Comparison of ENCODE assay signal across 16 cellular contexts in the genomic region with DNA sequence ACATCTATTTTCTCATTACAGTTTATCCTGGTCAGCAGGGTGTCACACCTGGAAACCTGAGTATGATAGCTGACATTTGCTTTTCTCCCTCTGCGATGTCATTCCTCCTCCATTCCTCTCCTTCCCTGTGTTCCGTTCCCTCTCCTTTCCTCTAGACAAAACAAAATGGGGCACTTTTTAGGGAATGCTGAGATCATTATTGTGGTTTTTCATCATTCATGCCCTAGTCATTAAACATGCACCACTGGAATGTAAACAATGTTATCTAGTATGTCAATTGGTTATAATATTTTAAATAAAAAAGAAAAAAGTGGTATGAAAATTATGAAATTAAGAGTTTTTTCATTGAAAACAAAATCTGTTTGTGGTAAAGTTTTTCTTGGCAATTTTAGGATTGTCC.
DNase-seq lines count a peak whose midpoint lies in the region; ATAC-seq, FAIRE-seq and TF ChIP-seq lines count a peak whose summit lies in the region.
"Had no signal": no experiment of that assay in that cellular context is flagged by ENCODE, and none has a peak within 500 bp of the region (broad histone marks: within the 10 kb centered on the region; RNA-seq: fewer than 3 reads in every experiment).

No MANE protein-coding gene starts in this region.

- H3K9me3 ChIP-seq in esophagus squamous epithelium = no peaks in the 10 kb centered on the region

- no peak for ATAC-seq in HG03159 (IDR thresholded peaks at IDR 0.05; ENCODE audit: unreplicated experiment)
- ATAC-seq: activated CD8-positive, alpha-beta memory T cell treated with anti-CD3 and anti-CD28 coated beads, Interleukin-2, amount 10 ng/mL, durations not matched to agents 7 days and 5 days; GM12878 had no signal

- TF ChIP-seq CTCF in bronchial epithelial cell (IDR thresholded peaks at IDR 0.05; ENCODE audit: insufficient read depth, low read length, severe bottlenecking) (no peak), esophagus squamous epithelium (IDR thresholded peaks at IDR 0.05) (no peak)

- no peaks in the 10 kb centered on the region for H3K4me1 Mint-ChIP-seq in activated CD4-positive, alpha-beta memory T cell treated with anti-CD3 and anti-CD28 coated beads, Interleukin-2, amount 10 ng/mL, durations not matched to agents 7 days and 5 days
- H3K4me1 Mint-ChIP-seq: activated CD8-positive, alpha-beta memory T cell treated with anti-CD3 and anti-CD28 coated beads, Interleukin-2, amount 10 ng/mL, durations not matched to agents 7 days and 5 days had no signal

- no peak overlapping the region for H3K4me3 Mint-ChIP-seq in activated CD4-positive, alpha-beta memory T cell treated with anti-CD3 and anti-CD28 coated beads, Interleukin-2, amount 10 ng/mL, durations not matched to agents 7 days and 5 days
- H3K4me3 Mint-ChIP-seq: activated CD8-positive, alpha-beta memory T cell treated with anti-CD3 and anti-CD28 coated beads, Interleukin-2, amount 10 ng/mL, durations not matched to agents 7 days and 5 days; activated naive CD4-positive, alpha-beta T cell treated with anti-CD3 and anti-CD28 coated beads for 36 hours; neural progenitor cell had no signal

- intact Hi-C loops in esophagus squamous epithelium (cut with DNase I) = no loop called here

- H3K36me3 ChIP-seq in bronchial epithelial cell (ENCODE audit: control insufficient read depth, insufficient read depth, low read length) (peaks cover 1% of the 10 kb centered on the region), esophagus squamous epithelium (peaks cover 0 to 40% (median 0%) of the 10 kb centered on the region in 3 donors)
- H3K36me3 ChIP-seq: neural progenitor cell had no signal

- FAIRE-seq in bronchial epithelial cell (lab: Jason Lieb, UNC) = no peak
- FAIRE-seq: GM12878 had no signal

- DNase-seq in AG08395 (ENCODE audit: low spot score) = peak; percentile 87
- peak; percentile 27 for DNase-seq in HT1080 (ENCODE audit: low read depth)
- peak; percentile 69 for DNase-seq in bronchial epithelial cell (ENCODE audit: low read depth)
- DNase-seq in kidney tubule cell (ENCODE audit: low spot score) = peak; percentile 68
- no peak for DNase-seq in RKO (ENCODE audit: low spot score)
- no peak for DNase-seq in esophagus squamous epithelium (lab: John Stamatoyannopoulos, UW)
- DNase-seq in activated CD4-positive, alpha-beta memory T cell treated with anti-CD3 and anti-CD28 coated beads, Interleukin-2, amount 10 ng/mL, durations not matched to agents 7 days and 5 days = no peak
- DNase-seq: activated CD8-positive, alpha-beta memory T cell treated with anti-CD3 and anti-CD28 coated beads, Interleukin-2, amount 10 ng/mL, durations not matched to agents 7 days and 5 days; activated naive CD4-positive, alpha-beta T cell treated with anti-CD3 and anti-CD28 coated beads for 36 hours; cerebellar nuclear complex; NCI-H1048 had no signal

- TF ChIP-seq POLR2A in esophagus squamous epithelium (IDR thresholded peaks at IDR 0.05) = no peak

- H3K36me3 Mint-ChIP-seq in activated CD4-positive, alpha-beta memory T cell treated with anti-CD3 and anti-CD28 coated beads, Interleukin-2, amount 10 ng/mL, durations not matched to agents 7 days and 5 days (ENCODE audit: low read depth) = no peaks in the 10 kb centered on the region
- H3K36me3 Mint-ChIP-seq: activated CD8-positive, alpha-beta memory T cell treated with anti-CD3 and anti-CD28 coated beads, Interleukin-2, amount 10 ng/mL, durations not matched to agents 7 days and 5 days had no signal

- CTCF ChIA-PET in activated CD4-positive, alpha-beta memory T cell treated with anti-CD3 and anti-CD28 coated beads, Interleukin-2, amount 10 ng/mL, durations not matched to agents 7 days and 5 days (lab: Charles Lee) = no interaction called here

- WGBS in esophagus squamous epithelium, 2 donors = 87 to 88% methylated on average over 2 of the region's 2 CpGs

- POLR2A ChIA-PET in activated CD4-positive, alpha-beta memory T cell treated with anti-CD3 and anti-CD28 coated beads, Interleukin-2, amount 10 ng/mL, durations not matched to agents 7 days and 5 days (lab: Charles Lee) = no interaction called here

- H3K27ac Mint-ChIP-seq in activated CD4-positive, alpha-beta memory T cell treated with anti-CD3 and anti-CD28 coated beads, Interleukin-2, amount 10 ng/mL, durations not matched to agents 7 days and 5 days = no peak overlapping the region
- H3K27ac Mint-ChIP-seq: activated CD8-positive, alpha-beta memory T cell treated with anti-CD3 and anti-CD28 coated beads, Interleukin-2, amount 10 ng/mL, durations not matched to agents 7 days and 5 days; activated naive CD4-positive, alpha-beta T cell treated with anti-CD3 and anti-CD28 coated beads for 36 hours; neural progenitor cell had no signal

- no peaks in the 10 kb centered on the region for H3K27me3 Mint-ChIP-seq in activated CD4-positive, alpha-beta memory T cell treated with anti-CD3 and anti-CD28 coated beads, Interleukin-2, amount 10 ng/mL, durations not matched to agents 7 days and 5 days

- no peaks in the 10 kb centered on the region for H3K9me3 Mint-ChIP-seq in activated CD4-positive, alpha-beta memory T cell treated with anti-CD3 and anti-CD28 coated beads, Interleukin-2, amount 10 ng/mL, durations not matched to agents 7 days and 5 days
- H3K9me3 Mint-ChIP-seq: activated naive CD4-positive, alpha-beta T cell treated with anti-CD3 and anti-CD28 coated beads for 36 hours; neural progenitor cell had no signal

- H3K27ac ChIP-seq in esophagus squamous epithelium = no peak overlapping the region
- H3K27ac ChIP-seq: neural progenitor cell, WERI-Rb-1 had no signal

- no peaks in the 10 kb centered on the region for H3K4me1 ChIP-seq in esophagus squamous epithelium

- H3K27me3 ChIP-seq in bronchial epithelial cell (ENCODE audit: control insufficient read depth, insufficient read depth, low read length) (no peaks in the 10 kb centered on the region), esophagus squamous epithelium (no peaks in the 10 kb centered on the region)
- H3K27me3 ChIP-seq: neural progenitor cell had no signal

- H3K4me3 ChIP-seq in bronchial epithelial cell (ENCODE audit: low read depth, low read length) (no peak overlapping the region), esophagus squamous epithelium (no peak overlapping the region)
- H3K4me3 ChIP-seq: GM12878, lung, neural progenitor cell had no signal

Comparison
In these comparisons a context has a peak if more than half of its experiments do, and no peak if none do; other contexts are left out.
1. DNase-seq: peak in AG08395 (single experiment), HT1080 (single experiment), bronchial epithelial cell (single experiment) and kidney tubule cell (single experiment); none in RKO (single experiment), esophagus squamous epithelium (single experiment) and activated CD4-positive, alpha-beta memory T cell treated with anti-CD3 and anti-CD28 coated beads, Interleukin-2, amount 10 ng/mL, durations not matched to agents 7 days and 5 days (single experiment).